11 cellular contexts compared by ENCODE assay signal in genomic region chr6:31940256-31940664, GRCh38. TPM values are rescaled to one million over a fixed set of nuclear protein-coding genes. Genes with fewer than 3 reads are reported as not detected.
A peak's percentile ranks its signal among the peaks of the same experiment; 100 is the strongest.
DNase-seq lines count a peak whose midpoint lies in the region; ATAC-seq, FAIRE-seq and TF ChIP-seq lines count a peak whose summit lies in the region.
"Had no signal": no experiment of that assay in that cellular context is flagged by ENCODE, and none has a peak within 500 bp of the region (broad histone marks: within the 10 kb centered on the region; RNA-seq: fewer than 3 reads in every experiment).

No MANE protein-coding gene starts in this region.

- POLR2A ChIA-PET in HepG2 (lab: Yijun Ruan, JAX): interaction anchor here (0.8 to 3.0 kb wide), 11 partner anchors 10 to 149 kb away, joined by 3 to 47 read pairs (median 6); partner anchors contain the start of genes C2, NEU1 and ZBTB12

- H3K36me3 ChIP-seq in HepG2 (replicated peaks in 1 of 2; ENCODE audit: control insufficient read depth in 1 of 2, insufficient read depth in 2 of 2, low read length in 2 of 2) (peaks cover 6 to 34% of the 10 kb centered on the region in 2 experiments; a peak in 4 of 5 replicates), right lobe of liver (peaks cover 0 to 59% (median 15%) of the 10 kb centered on the region in 4 donors), bronchial epithelial cell (ENCODE audit: control insufficient read depth, insufficient read depth, low read length) (no peaks in the 10 kb centered on the region)
- H3K36me3 ChIP-seq: cardiac muscle cell had no signal

- H3K27me3 ChIP-seq in HepG2 (ENCODE audit: control insufficient read depth in 1 of 2, insufficient read depth in 2 of 2, low read length in 2 of 2) (no peaks in the 10 kb centered on the region), right lobe of liver (no peaks in the 10 kb centered on the region), bronchial epithelial cell (ENCODE audit: control insufficient read depth, insufficient read depth, low read length) (no peaks in the 10 kb centered on the region)
- H3K27me3 ChIP-seq: cardiac muscle cell, upper lobe of right lung had no signal

- H3K79me2 ChIP-seq in HepG2 (ENCODE audit: insufficient read depth, low read length): no peaks in the 10 kb centered on the region

- peak; percentile 59 for ATAC-seq in HepG2
- no peak for ATAC-seq in right lobe of liver
- ATAC-seq in GM21381 (IDR thresholded peaks at IDR 0.05; ENCODE audit: unreplicated experiment): no peak
- ATAC-seq: upper lobe of right lung had no signal

- H3K9me3 ChIP-seq in HepG2 (ENCODE audit: low read length): no peaks in the 10 kb centered on the region
- no peaks in the 10 kb centered on the region for H3K9me3 ChIP-seq in right lobe of liver
- H3K9me3 ChIP-seq: upper lobe of right lung had no signal

- CTCF ChIA-PET in HepG2 (lab: Yijun Ruan, JAX; ENCODE audit: low intra/inter-chr PET ratio, low total read pairs): interaction anchor here (1.2 kb wide), 1 partner anchor 12 kb away, joined by 3 read pairs; no protein-coding TSS in a partner anchor

- peak overlapping the region; percentile 22 for H3K4me2 ChIP-seq in HepG2 (ENCODE audit: low read depth, low read length)

- TF ChIP-seq CTCF in HepG2 (CRISPR knock-in tag; IDR thresholded peaks at IDR 0.05) (no peak), right lobe of liver (IDR thresholded peaks at IDR 0.05) (no peak), bronchial epithelial cell (IDR thresholded peaks at IDR 0.05; ENCODE audit: insufficient read depth, low read length, severe bottlenecking) (no peak)

- TF ChIP-seq RAD21 in HepG2 (CRISPR knock-in tag; IDR thresholded peaks at IDR 0.05): no peak

- FAIRE-seq in HepG2 (lab: Jason Lieb, UNC) (peak; percentile 93), bronchial epithelial cell (lab: Jason Lieb, UNC) (no peak), urothelium cell line (lab: Jason Lieb, UNC) (no peak)

- DNase-seq in HepG2 (ENCODE audit: low spot score) (peak; percentile 78), right lobe of liver (no peak), bronchial epithelial cell (ENCODE audit: low read depth) (peak; percentile 15), urothelium cell line (ENCODE audit: low spot score) (peak; percentile 23), COLO829 (ENCODE audit: low spot score) (no peak)
- DNase-seq: activated T-cell treated with anti-CD3 and anti-CD28 coated beads, Interleukin-2, amount 50 U/mL, for 24 hours; NCI-H1436 treated with DMSO at 0.1 percent for 48 hours; retina; upper lobe of right lung had no signal

- 6% methylated on average over 6 of the region's 6 CpGs for WGBS in HepG2 (ENCODE audit: low lambda C conversion rate)
- 34% methylated on average over 6 of the region's 6 CpGs for WGBS in right lobe of liver (ENCODE audit: insufficient coverage, low coverage, low lambda C conversion rate, missing lambda C conversion rate)

- H3K9ac ChIP-seq in HepG2 (ENCODE audit: insufficient read depth, low read depth, low read length): no peak overlapping the region

- H3K4me1 ChIP-seq in HepG2 (ENCODE audit: insufficient read depth, low read length): peaks cover 62% of the 10 kb centered on the region
- H3K4me1 ChIP-seq in right lobe of liver: peaks cover 0 to 34% (median 16%) of the 10 kb centered on the region in 4 donors

- H4K20me1 ChIP-seq in HepG2 (ENCODE audit: insufficient read depth, low read length): no peaks in the 10 kb centered on the region

- in situ Hi-C loops in HepG2 (cut with HindIII; ENCODE audit: extremely low pct_ligation_motif_present, low pct_unique_long_range_greater_than_20kb): no loop called here

- peak overlapping the region; percentile 48 for H3K27ac ChIP-seq in HepG2 (ENCODE audit: extremely low read length, insufficient read depth, low read length)
- no peak overlapping the region for H3K27ac ChIP-seq in right lobe of liver
- H3K27ac ChIP-seq: cardiac muscle cell, upper lobe of right lung had no signal

- no TSS peak for BruUV-seq in HepG2 (replicated peaks; lab: Mats Ljungman, UMichigan)

- H3K4me3 ChIP-seq in HepG2 (replicated peaks in 1 of 3; ENCODE audit: insufficient read depth in 1 of 3, low read depth in 2 of 3, low read length in 3 of 3) (no peak overlapping the region), right lobe of liver (no peak overlapping the region), bronchial epithelial cell (ENCODE audit: low read depth, low read length) (no peak overlapping the region)
- H3K4me3 ChIP-seq: cardiac muscle cell, upper lobe of right lung had no signal

- intact Hi-C loops in HepG2 (cut with micrococcal nuclease; ENCODE audit: unreplicated experiment): no loop called here
- intact Hi-C loops in right lobe of liver (cut with DNase I): no loop called here

- no peak for TF ChIP-seq POLR2A in HepG2 (IDR thresholded peaks at IDR 0.05; ENCODE audit: insufficient read depth in 1 of 2, low read depth in 2 of 2, low read length in 2 of 2)
- TF ChIP-seq POLR2A in right lobe of liver (IDR thresholded peaks at IDR 0.05): no peak

- H2AFZ ChIP-seq in HepG2 (ENCODE audit: low read length): no peak overlapping the region

- TF ChIP-seq EP300 in HepG2 (IDR thresholded peaks at IDR 0.05; ENCODE audit: low read depth in 2 of 2, low read length in 2 of 2) (no peak), HepG2 (CRISPR knock-in tag; IDR thresholded peaks at IDR 0.05; ENCODE audit: borderline replicate concordance) (0 out of 2 replicates have a peak, but pooled peaks have one; percentile 25)

RNA-seq across cellular contexts. Expression of gene CFB, which starts 5.6 kb away (rescaled TPM):
- total RNA-seq in HepG2 (2016; rRNA removed; fragmentation: Illumina TruSeq; extraction: Trizol) (71.1 and 171 TPM in 2 replicates), right lobe of liver (1,000 to 10,000 TPM; 1,939 to 4,112 (median 3,131) TPM), bronchial epithelial cell (2.4 and 2.6 TPM in 2 replicates)
- total RNA-seq in HepG2 (2016; cell fraction: cytosol; rRNA removed; fragmentation: Illumina TruSeq; extraction: Trizol; ENCODE audit: low read depth): 36.8 and 37.7 TPM in 2 replicates
- total RNA-seq in HepG2 (2016; cell fraction: insoluble cytoplasmic fraction; rRNA removed; fragmentation: Illumina TruSeq; extraction: Trizol): 65.1 and 180 TPM in 2 replicates
- total RNA-seq in HepG2 (2016; cell fraction: membrane; rRNA removed; fragmentation: Illumina TruSeq; extraction: Trizol): 37.5 and 44.4 TPM in 2 replicates
- total RNA-seq in HepG2 (2016; cell fraction: nucleus; rRNA removed; fragmentation: Illumina TruSeq; extraction: Trizol): 202 and 235 TPM in 2 replicates
- 513 and 772 TPM in 2 replicates for polyA plus RNA-seq in HepG2 (2011; rRNA removed)
- 355 and 506 TPM in 2 replicates for polyA plus RNA-seq in HepG2 (2011; cell fraction: cytosol; rRNA removed)
- polyA plus RNA-seq in HepG2 (2011; cell fraction: nucleus; rRNA removed): 3,065 and 3,175 TPM in 2 replicates
- 460 and 611 TPM in 2 replicates for polyA plus RNA-seq in HepG2 (2012)
- 25.3 and 27.9 TPM in 2 replicates for polyA plus RNA-seq in HepG2 (2016; cell fraction: cytosol; fragmentation: Illumina TruSeq; extraction: Trizol; ENCODE audit: low read depth)
- polyA plus RNA-seq in HepG2 (2016; cell fraction: insoluble cytoplasmic fraction; fragmentation: Illumina TruSeq; extraction: Trizol; ENCODE audit: low read depth): 66.3 and 72.4 TPM in 2 replicates
- 31.9 and 32.4 TPM in 2 replicates for polyA plus RNA-seq in HepG2 (2016; cell fraction: membrane; fragmentation: Illumina TruSeq; extraction: Trizol; ENCODE audit: low read depth)
- 450 and 455 TPM in 2 replicates for polyA plus RNA-seq in HepG2 (2016; cell fraction: nucleus; fragmentation: Illumina TruSeq; extraction: Trizol; ENCODE audit: insufficient read depth, low read depth)
- 88.1 and 583 TPM in 2 replicates for polyA minus RNA-seq in HepG2 (2011; rRNA and poly(A)+ RNA removed; ENCODE audit: low replicate concordance)
- polyA minus RNA-seq in HepG2 (2011; cell fraction: cytosol; rRNA and poly(A)+ RNA removed): 179 and 284 TPM in 2 replicates
- polyA minus RNA-seq in HepG2 (2011; cell fraction: nucleus; rRNA and poly(A)+ RNA removed): 584 and 876 TPM in 2 replicates

RNA-seq across cellular contexts. Expression of gene C2, which starts 12.7 kb away (rescaled TPM):
- 70.9 and 165 TPM in 2 replicates for total RNA-seq in HepG2 (2016; rRNA removed; fragmentation: Illumina TruSeq; extraction: Trizol)
- 13.2 and 15.8 TPM in 2 replicates for total RNA-seq in HepG2 (2016; cell fraction: cytosol; rRNA removed; fragmentation: Illumina TruSeq; extraction: Trizol; ENCODE audit: low read depth)
- total RNA-seq in HepG2 (2016; cell fraction: insoluble cytoplasmic fraction; rRNA removed; fragmentation: Illumina TruSeq; extraction: Trizol): 59.3 and 162 TPM in 2 replicates
- total RNA-seq in HepG2 (2016; cell fraction: membrane; rRNA removed; fragmentation: Illumina TruSeq; extraction: Trizol): 25.4 and 27.2 TPM in 2 replicates
- total RNA-seq in HepG2 (2016; cell fraction: nucleus; rRNA removed; fragmentation: Illumina TruSeq; extraction: Trizol): 122 and 155 TPM in 2 replicates
- polyA plus RNA-seq in HepG2 (2011; rRNA removed): 307 and 450 TPM in 2 replicates
- polyA plus RNA-seq in HepG2 (2011; cell fraction: cytosol; rRNA removed): 311 and 377 TPM in 2 replicates
- 302 and 372 TPM in 2 replicates for polyA plus RNA-seq in HepG2 (2011; cell fraction: nucleus; rRNA removed)
- polyA plus RNA-seq in HepG2 (2012): 396 and 449 TPM in 2 replicates
- 15.6 and 16.1 TPM in 2 replicates for polyA plus RNA-seq in HepG2 (2016; cell fraction: cytosol; fragmentation: Illumina TruSeq; extraction: Trizol; ENCODE audit: low read depth)
- polyA plus RNA-seq in HepG2 (2016; cell fraction: insoluble cytoplasmic fraction; fragmentation: Illumina TruSeq; extraction: Trizol; ENCODE audit: low read depth): 54.0 and 67.9 TPM in 2 replicates
- 22.0 and 23.6 TPM in 2 replicates for polyA plus RNA-seq in HepG2 (2016; cell fraction: membrane; fragmentation: Illumina TruSeq; extraction: Trizol; ENCODE audit: low read depth)
- polyA plus RNA-seq in HepG2 (2016; cell fraction: nucleus; fragmentation: Illumina TruSeq; extraction: Trizol; ENCODE audit: insufficient read depth, low read depth): 194 and 212 TPM in 2 replicates
- polyA minus RNA-seq in HepG2 (2011; rRNA and poly(A)+ RNA removed; ENCODE audit: low replicate concordance): 0.58 and 518 TPM in 2 replicates
- 120 and 232 TPM in 2 replicates for polyA minus RNA-seq in HepG2 (2011; cell fraction: cytosol; rRNA and poly(A)+ RNA removed)
- 89.4 and 148 TPM in 2 replicates for polyA minus RNA-seq in HepG2 (2011; cell fraction: nucleus; rRNA and poly(A)+ RNA removed)
- total RNA-seq in right lobe of liver: 100 to 1,000 TPM; 309 to 739 (median 533) TPM
- 0.26 and 0.53 TPM in 2 replicates for total RNA-seq in bronchial epithelial cell

RNA-seq across cellular contexts. Expression of gene NELFE, which starts 18.5 kb away (rescaled TPM):
- 69.8 and 80.4 TPM in 2 replicates for total RNA-seq in HepG2 (2016; rRNA removed; fragmentation: Illumina TruSeq; extraction: Trizol)
- 16.4 and 17.3 TPM in 2 replicates for total RNA-seq in HepG2 (2016; cell fraction: cytosol; rRNA removed; fragmentation: Illumina TruSeq; extraction: Trizol; ENCODE audit: low read depth)
- total RNA-seq in HepG2 (2016; cell fraction: insoluble cytoplasmic fraction; rRNA removed; fragmentation: Illumina TruSeq; extraction: Trizol): 74.0 and 80.6 TPM in 2 replicates
- 26.9 and 28.4 TPM in 2 replicates for total RNA-seq in HepG2 (2016; cell fraction: membrane; rRNA removed; fragmentation: Illumina TruSeq; extraction: Trizol)
- total RNA-seq in HepG2 (2016; cell fraction: nucleus; rRNA removed; fragmentation: Illumina TruSeq; extraction: Trizol): 42.0 and 51.8 TPM in 2 replicates
- polyA plus RNA-seq in HepG2 (2011; rRNA removed): 51.3 and 57.3 TPM in 2 replicates
- 47.6 and 49.7 TPM in 2 replicates for polyA plus RNA-seq in HepG2 (2011; cell fraction: cytosol; rRNA removed)
- polyA plus RNA-seq in HepG2 (2011; cell fraction: nucleus; rRNA removed): 88.2 and 90.6 TPM in 2 replicates
- polyA plus RNA-seq in HepG2 (2012): 44.8 and 55.5 TPM in 2 replicates
- 23.1 and 27.4 TPM in 2 replicates for polyA plus RNA-seq in HepG2 (2016; cell fraction: cytosol; fragmentation: Illumina TruSeq; extraction: Trizol; ENCODE audit: low read depth)
- polyA plus RNA-seq in HepG2 (2016; cell fraction: insoluble cytoplasmic fraction; fragmentation: Illumina TruSeq; extraction: Trizol; ENCODE audit: low read depth): 108 and 114 TPM in 2 replicates
- polyA plus RNA-seq in HepG2 (2016; cell fraction: membrane; fragmentation: Illumina TruSeq; extraction: Trizol; ENCODE audit: low read depth): 26.7 and 29.7 TPM in 2 replicates
- 92.2 and 97.8 TPM in 2 replicates for polyA plus RNA-seq in HepG2 (2016; cell fraction: nucleus; fragmentation: Illumina TruSeq; extraction: Trizol; ENCODE audit: insufficient read depth, low read depth)
- polyA minus RNA-seq in HepG2 (2011; rRNA and poly(A)+ RNA removed; ENCODE audit: low replicate concordance): 21.2 and 60.8 TPM in 2 replicates
- polyA minus RNA-seq in HepG2 (2011; cell fraction: cytosol; rRNA and poly(A)+ RNA removed): 19.5 and 20.9 TPM in 2 replicates
- polyA minus RNA-seq in HepG2 (2011; cell fraction: nucleus; rRNA and poly(A)+ RNA removed): 23.2 and 28.1 TPM in 2 replicates
- total RNA-seq in right lobe of liver: 10 to 100 TPM in 5 of 6 experiments, 1 to 10 TPM in 1; 9.3 to 33.8 (median 18.3) TPM
- total RNA-seq in bronchial epithelial cell: 163 and 177 TPM in 2 replicates

RNA-seq across cellular contexts. Expression of gene SKIC2, which starts 18.7 kb away (rescaled TPM):
- total RNA-seq in HepG2 (2016; rRNA removed; fragmentation: Illumina TruSeq; extraction: Trizol): 59.7 and 67.1 TPM in 2 replicates
- 7.6 and 9.8 TPM in 2 replicates for total RNA-seq in HepG2 (2016; cell fraction: cytosol; rRNA removed; fragmentation: Illumina TruSeq; extraction: Trizol; ENCODE audit: low read depth)
- 53.4 and 70.9 TPM in 2 replicates for total RNA-seq in HepG2 (2016; cell fraction: insoluble cytoplasmic fraction; rRNA removed; fragmentation: Illumina TruSeq; extraction: Trizol)
- 13.4 and 14.4 TPM in 2 replicates for total RNA-seq in HepG2 (2016; cell fraction: membrane; rRNA removed; fragmentation: Illumina TruSeq; extraction: Trizol)
- total RNA-seq in HepG2 (2016; cell fraction: nucleus; rRNA removed; fragmentation: Illumina TruSeq; extraction: Trizol): 77.4 and 85.4 TPM in 2 replicates
- polyA plus RNA-seq in HepG2 (2011; rRNA removed): 68.4 and 76.1 TPM in 2 replicates
- 18.2 and 29.4 TPM in 2 replicates for polyA plus RNA-seq in HepG2 (2011; cell fraction: cytosol; rRNA removed)
- 625 and 693 TPM in 2 replicates for polyA plus RNA-seq in HepG2 (2011; cell fraction: nucleus; rRNA removed)
- polyA plus RNA-seq in HepG2 (2012): 56.2 and 67.8 TPM in 2 replicates
- 4.6 and 5.9 TPM in 2 replicates for polyA plus RNA-seq in HepG2 (2016; cell fraction: cytosol; fragmentation: Illumina TruSeq; extraction: Trizol; ENCODE audit: low read depth)
- 42.8 and 43.4 TPM in 2 replicates for polyA plus RNA-seq in HepG2 (2016; cell fraction: insoluble cytoplasmic fraction; fragmentation: Illumina TruSeq; extraction: Trizol; ENCODE audit: low read depth)
- polyA plus RNA-seq in HepG2 (2016; cell fraction: membrane; fragmentation: Illumina TruSeq; extraction: Trizol; ENCODE audit: low read depth): 9.6 and 10.0 TPM in 2 replicates
- 189 and 193 TPM in 2 replicates for polyA plus RNA-seq in HepG2 (2016; cell fraction: nucleus; fragmentation: Illumina TruSeq; extraction: Trizol; ENCODE audit: insufficient read depth, low read depth)
- polyA minus RNA-seq in HepG2 (2011; rRNA and poly(A)+ RNA removed; ENCODE audit: low replicate concordance): 100 and 116 TPM in 2 replicates
- 33.1 and 33.7 TPM in 2 replicates for polyA minus RNA-seq in HepG2 (2011; cell fraction: cytosol; rRNA and poly(A)+ RNA removed)
- polyA minus RNA-seq in HepG2 (2011; cell fraction: nucleus; rRNA and poly(A)+ RNA removed): 135 and 162 TPM in 2 replicates
- total RNA-seq in right lobe of liver: 10 to 100 TPM; 26.3 to 73.1 (median 47.1) TPM
- 44.8 and 48.0 TPM in 2 replicates for total RNA-seq in bronchial epithelial cell

RNA-seq across cellular contexts. Expression of gene DXO, which starts 31.7 kb away (rescaled TPM):
- total RNA-seq in HepG2 (2016; rRNA removed; fragmentation: Illumina TruSeq; extraction: Trizol) (10.8 and 18.6 TPM in 2 replicates), right lobe of liver (10 to 100 TPM in 5 of 6 experiments, 1 to 10 TPM in 1; 9.8 to 14.6 (median 12.1) TPM), bronchial epithelial cell (8.4 and 12.2 TPM in 2 replicates)
- total RNA-seq in HepG2 (2016; cell fraction: cytosol; rRNA removed; fragmentation: Illumina TruSeq; extraction: Trizol; ENCODE audit: low read depth): 9.0 and 14.9 TPM in 2 replicates
- total RNA-seq in HepG2 (2016; cell fraction: insoluble cytoplasmic fraction; rRNA removed; fragmentation: Illumina TruSeq; extraction: Trizol): 12.3 and 16.4 TPM in 2 replicates
- total RNA-seq in HepG2 (2016; cell fraction: membrane; rRNA removed; fragmentation: Illumina TruSeq; extraction: Trizol): 10.9 and 16.6 TPM in 2 replicates
- 17.8 and 22.3 TPM in 2 replicates for total RNA-seq in HepG2 (2016; cell fraction: nucleus; rRNA removed; fragmentation: Illumina TruSeq; extraction: Trizol)
- 26.2 and 28.9 TPM in 2 replicates for polyA plus RNA-seq in HepG2 (2011; rRNA removed)
- polyA plus RNA-seq in HepG2 (2011; cell fraction: cytosol; rRNA removed): 17.8 and 24.8 TPM in 2 replicates
- polyA plus RNA-seq in HepG2 (2011; cell fraction: nucleus; rRNA removed): 145 and 157 TPM in 2 replicates
- polyA plus RNA-seq in HepG2 (2012): 16.4 and 25.9 TPM in 2 replicates
- 12.5 and 17.3 TPM in 2 replicates for polyA plus RNA-seq in HepG2 (2016; cell fraction: cytosol; fragmentation: Illumina TruSeq; extraction: Trizol; ENCODE audit: low read depth)
- 16.7 and 17.2 TPM in 2 replicates for polyA plus RNA-seq in HepG2 (2016; cell fraction: insoluble cytoplasmic fraction; fragmentation: Illumina TruSeq; extraction: Trizol; ENCODE audit: low read depth)
- polyA plus RNA-seq in HepG2 (2016; cell fraction: membrane; fragmentation: Illumina TruSeq; extraction: Trizol; ENCODE audit: low read depth): 14.6 and 18.4 TPM in 2 replicates
- 53.7 and 55.2 TPM in 2 replicates for polyA plus RNA-seq in HepG2 (2016; cell fraction: nucleus; fragmentation: Illumina TruSeq; extraction: Trizol; ENCODE audit: insufficient read depth, low read depth)
- polyA minus RNA-seq in HepG2 (2011; rRNA and poly(A)+ RNA removed; ENCODE audit: low replicate concordance): 43.0 TPM in 2 replicates
- 10.4 TPM in 2 replicates for polyA minus RNA-seq in HepG2 (2011; cell fraction: cytosol; rRNA and poly(A)+ RNA removed)
- 34.1 and 38.2 TPM in 2 replicates for polyA minus RNA-seq in HepG2 (2011; cell fraction: nucleus; rRNA and poly(A)+ RNA removed)

Comparison
In these comparisons a context has a peak if more than half of its experiments do, and no peak if none do; other contexts are left out.
1. DNase-seq: peak in HepG2 (single experiment), bronchial epithelial cell (single experiment) and urothelium cell line (single experiment); none in right lobe of liver (0 of 3) and COLO829 (single experiment).
2. RNA of gene CFB, which starts 5.6 kb away (total RNA-seq): 1,939 to 4,112 TPM in right lobe of liver and 36.8 to 235 TPM in HepG2; 2.4 to 2.6 TPM in bronchial epithelial cell; every median in the first group is over 10 times any median in the second.